ENCODE assay signal across 9 cellular contexts in the genomic region with DNA sequence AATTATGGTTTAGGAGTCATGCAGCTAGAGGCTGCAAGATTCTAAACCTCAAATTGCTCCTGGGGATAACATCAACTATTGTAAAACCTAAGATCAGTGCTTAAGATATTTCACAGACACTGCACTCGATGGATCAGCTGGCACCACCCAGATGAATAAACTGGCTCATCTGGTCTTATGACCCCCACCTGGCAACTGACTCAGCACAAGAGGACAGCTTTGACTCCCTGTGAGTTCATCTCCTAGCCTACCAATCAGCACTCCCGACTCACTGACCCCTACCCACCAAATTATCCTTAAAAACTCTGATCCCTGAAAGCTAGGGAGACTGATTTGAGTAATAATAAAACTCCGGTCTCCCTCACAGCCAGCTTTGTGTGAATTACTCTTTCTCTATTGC. TPM values are rescaled to one million over a fixed set of nuclear protein-coding genes. Genes with fewer than 3 reads are reported as not detected.
DNase-seq lines count a peak whose midpoint lies in the region; ATAC-seq and TF ChIP-seq lines count a peak whose summit lies in the region.
"Had no signal": no experiment of that assay in that cellular context is flagged by ENCODE, and none has a peak within 500 bp of the region (broad histone marks: within the 10 kb centered on the region; RNA-seq: fewer than 3 reads in every experiment).

No MANE protein-coding gene starts in this region.

- no peaks in the 10 kb centered on the region for H3K79me2 ChIP-seq in SK-N-SH (ENCODE audit: insufficient read depth)

- CTCF ChIA-PET in SK-N-SH (lab: Yijun Ruan, JAX) (interaction anchor here (1.0 to 2.5 kb wide), 10 partner anchors 8 to 948 kb away, joined by 3 to 9 read pairs (median 4); no protein-coding TSS in a partner anchor), T-cell (lab: Charles Lee) (interaction anchor here (0.9 to 1.1 kb wide), 2 partner anchors 9 to 24 kb away, joined by 3 to 5 read pairs; no protein-coding TSS in a partner anchor)

- no peak overlapping the region for H3K9ac ChIP-seq in SK-N-SH

- no peak for TF ChIP-seq RAD21 in SK-N-SH (IDR thresholded peaks at IDR 0.05; ENCODE audit: low read length)

- no peaks in the 10 kb centered on the region for H3F3A ChIP-seq in SK-N-SH (replicated peaks; ENCODE audit: insufficient read depth)

- TF ChIP-seq EP300 in SK-N-SH (IDR thresholded peaks at IDR 0.05; ENCODE audit: borderline replicate concordance in 1 of 2, low read depth in 1 of 2, low read length in 1 of 2) = no peak

- no peaks in the 10 kb centered on the region for H3K27me3 ChIP-seq in SK-N-SH (ENCODE audit: insufficient read depth)

- H3K4me3 ChIP-seq in SK-N-SH (ENCODE audit: low read depth in 2 of 2, low read length in 1 of 2) = peak overlapping the region; percentile 75 to 95
- no peak overlapping the region for H3K4me3 ChIP-seq in fibroblast of mammary gland (ENCODE audit: control insufficient read depth, low read depth, low read length)

- H3K36me3 Mint-ChIP-seq in T-cell = peaks cover 20% of the 10 kb centered on the region
- peaks cover 14% of the 10 kb centered on the region for H3K36me3 Mint-ChIP-seq in stimulated activated memory B cell treated with anti-CD40 and anti-IgM and Interleukin-4, amounts not matched to agents 10 μg/mL and 1 μg/mL and 100 μg/mL, for 72 hours

- H3K36me3 ChIP-seq in SK-N-SH (replicated peaks in 1 of 2; ENCODE audit: control insufficient read depth in 1 of 2, insufficient read depth in 2 of 2, low read length in 1 of 2) = peaks cover 7 to 11% of the 10 kb centered on the region in 2 experiments

- no peaks in the 10 kb centered on the region for H4K20me1 ChIP-seq in SK-N-SH (ENCODE audit: insufficient read depth)

- POLR2A ChIA-PET in SK-N-SH (lab: Yijun Ruan, JAX) = interaction anchor here (0.6 to 1.2 kb wide), 3 partner anchors 160 to 417 kb away, joined by 3 read pairs; a partner anchor contains a TSS
- POLR2A ChIA-PET in T-cell (lab: Charles Lee) = interaction anchor here (0.5 to 1.1 kb wide), 5 partner anchors 10 to 1040 kb away, joined by 3 to 5 read pairs (median 3); no protein-coding TSS in a partner anchor

- H3K27ac Mint-ChIP-seq in T-cell = peak overlapping the region; percentile 79 to 86
- H3K27ac Mint-ChIP-seq in stimulated activated memory B cell treated with anti-CD40 and anti-IgM and Interleukin-4, amounts not matched to agents 10 μg/mL and 1 μg/mL and 100 μg/mL, for 72 hours = peak overlapping the region; percentile 77

- H3K9me3 ChIP-seq in SK-N-SH = no peaks in the 10 kb centered on the region

- peaks cover 0 to 13% of the 10 kb centered on the region in 2 experiments; a peak in 2 of 4 replicates for H3K4me1 ChIP-seq in SK-N-SH (ENCODE audit: control insufficient read depth in 1 of 2, insufficient read depth in 2 of 2, low read depth in 1 of 2, low read length in 1 of 2)

- H3K27me3 Mint-ChIP-seq in T-cell = no peaks in the 10 kb centered on the region
- H3K27me3 Mint-ChIP-seq in stimulated activated memory B cell treated with anti-CD40 and anti-IgM and Interleukin-4, amounts not matched to agents 10 μg/mL and 1 μg/mL and 100 μg/mL, for 72 hours = no peaks in the 10 kb centered on the region

- ATAC-seq in SK-N-SH treated with all-trans-retinoic acid at 6 μM for 48 hours (no peak), T-cell (replicated peaks in 1 of 4) (no peak), GM21390 (IDR thresholded peaks at IDR 0.05; ENCODE audit: unreplicated experiment) (no peak), GM18907 (IDR thresholded peaks at IDR 0.05; ENCODE audit: unreplicated experiment) (no peak)
- no peak for ATAC-seq in stimulated activated memory B cell treated with anti-CD40 and anti-IgM and Interleukin-4, amounts not matched to agents 10 μg/mL and 1 μg/mL and 100 μg/mL, for 72 hours

- no peaks in the 10 kb centered on the region for H3K9me2 ChIP-seq in SK-N-SH

- WGBS in SK-N-SH (ENCODE audit: low lambda C conversion rate) = 89% methylated on average over 3 of the region's 3 CpGs

- peaks cover 46 to 49% (median 46%) of the 10 kb centered on the region in 3 donors for H3K4me1 Mint-ChIP-seq in T-cell
- H3K4me1 Mint-ChIP-seq in stimulated activated memory B cell treated with anti-CD40 and anti-IgM and Interleukin-4, amounts not matched to agents 10 μg/mL and 1 μg/mL and 100 μg/mL, for 72 hours = peaks cover 17% of the 10 kb centered on the region

- H3K27ac ChIP-seq in SK-N-SH (ENCODE audit: low read depth in 2 of 2, low read length in 1 of 2) = no peak overlapping the region

- H3K9me3 Mint-ChIP-seq in T-cell = peaks cover 0 to 5% (median 0%) of the 10 kb centered on the region in 3 donors
- no peaks in the 10 kb centered on the region for H3K9me3 Mint-ChIP-seq in stimulated activated memory B cell treated with anti-CD40 and anti-IgM and Interleukin-4, amounts not matched to agents 10 μg/mL and 1 μg/mL and 100 μg/mL, for 72 hours
- H3K9me3 Mint-ChIP-seq: dendritic cell treated with granulocyte-macrophage colony-stimulating factor and Interleukin-4, amounts not matched to agents 40 ng/mL and 50 ng/mL, for 4 days had no signal

- peak overlapping the region; percentile 78 to 85 (median 84) for H3K4me3 Mint-ChIP-seq in T-cell
- H3K4me3 Mint-ChIP-seq in stimulated activated memory B cell treated with anti-CD40 and anti-IgM and Interleukin-4, amounts not matched to agents 10 μg/mL and 1 μg/mL and 100 μg/mL, for 72 hours = peak overlapping the region; percentile 88

- TF ChIP-seq CTCF in SK-N-SH (IDR thresholded peaks at IDR 0.05) = no peak
- no peak for TF ChIP-seq CTCF in fibroblast of mammary gland (conservative IDR thresholded peaks at IDR 0.05; ENCODE audit: control insufficient read depth, insufficient read depth, low read depth, low read length)

- H2AFZ ChIP-seq in SK-N-SH (ENCODE audit: low read depth) = peak overlapping the region; percentile 95

- H3K4me2 ChIP-seq in SK-N-SH = peak overlapping the region; percentile 85

- no peak for DNase-seq in SK-N-SH
- no peak for DNase-seq in T-cell
- DNase-seq in fibroblast of mammary gland (ENCODE audit: low read depth) = peak; percentile 24
- DNase-seq in kidney glomerular epithelial cell (lab: John Stamatoyannopoulos, UW) = no peak

TF ChIP-seq in SK-N-SH, 30 proteins besides CTCF, POLR2A, EP300 and RAD21 (continues in another document):
- TF ChIP-seq SMC3 (IDR thresholded peaks at IDR 0.05; ENCODE audit: low read depth, low read length) = no peak
- TF ChIP-seq, protein P1, sequence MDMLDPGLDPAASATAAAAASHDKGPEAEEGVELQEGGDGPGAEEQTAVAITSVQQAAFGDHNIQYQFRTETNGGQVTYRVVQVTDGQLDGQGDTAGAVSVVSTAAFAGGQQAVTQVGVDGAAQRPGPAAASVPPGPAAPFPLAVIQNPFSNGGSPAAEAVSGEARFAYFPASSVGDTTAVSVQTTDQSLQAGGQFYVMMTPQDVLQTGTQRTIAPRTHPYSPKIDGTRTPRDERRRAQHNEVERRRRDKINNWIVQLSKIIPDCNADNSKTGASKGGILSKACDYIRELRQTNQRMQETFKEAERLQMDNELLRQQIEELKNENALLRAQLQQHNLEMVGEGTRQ (IDR thresholded peaks at IDR 0.05; ENCODE audit: borderline replicate concordance, low read depth, low read length) = no peak
- no peak for TF ChIP-seq YY1 (IDR thresholded peaks at IDR 0.05; ENCODE audit: low read depth)
- TF ChIP-seq POLR2AphosphoS5 (IDR thresholded peaks at IDR 0.05; ENCODE audit: low read depth, low read length) = no peak
- no peak for TF ChIP-seq MXI1 (IDR thresholded peaks at IDR 0.05; ENCODE audit: low read depth, low read length)
- TF ChIP-seq, protein P2, sequence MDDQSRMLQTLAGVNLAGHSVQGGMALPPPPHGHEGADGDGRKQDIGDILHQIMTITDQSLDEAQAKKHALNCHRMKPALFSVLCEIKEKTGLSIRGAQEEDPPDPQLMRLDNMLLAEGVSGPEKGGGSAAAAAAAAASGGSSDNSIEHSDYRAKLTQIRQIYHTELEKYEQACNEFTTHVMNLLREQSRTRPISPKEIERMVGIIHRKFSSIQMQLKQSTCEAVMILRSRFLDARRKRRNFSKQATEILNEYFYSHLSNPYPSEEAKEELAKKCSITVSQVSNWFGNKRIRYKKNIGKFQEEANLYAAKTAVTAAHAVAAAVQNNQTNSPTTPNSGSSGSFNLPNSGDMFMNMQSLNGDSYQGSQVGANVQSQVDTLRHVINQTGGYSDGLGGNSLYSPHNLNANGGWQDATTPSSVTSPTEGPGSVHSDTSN (IDR thresholded peaks at IDR 0.05) = no peak

TF ChIP-seq in SK-N-SH treated with all-trans-retinoic acid at 6 μM for 48 hours, 23 proteins besides CTCF, POLR2A, EP300 and RAD21:
- TF ChIP-seq ZNF565 (CRISPR knock-in tag; conservative IDR thresholded peaks at IDR 0.05; ENCODE audit: low read depth) (no peak), GLIS3 (CRISPR knock-in tag; IDR thresholded peaks at IDR 0.05) (no peak), ZFP30 (CRISPR knock-in tag; IDR thresholded peaks at IDR 0.05) (no peak), PPARA (CRISPR knock-in tag; IDR thresholded peaks at IDR 0.05; ENCODE audit: borderline replicate concordance) (no peak), ZNF8 (CRISPR knock-in tag; IDR thresholded peaks at IDR 0.05) (no peak)
- TF ChIP-seq, protein P3, sequence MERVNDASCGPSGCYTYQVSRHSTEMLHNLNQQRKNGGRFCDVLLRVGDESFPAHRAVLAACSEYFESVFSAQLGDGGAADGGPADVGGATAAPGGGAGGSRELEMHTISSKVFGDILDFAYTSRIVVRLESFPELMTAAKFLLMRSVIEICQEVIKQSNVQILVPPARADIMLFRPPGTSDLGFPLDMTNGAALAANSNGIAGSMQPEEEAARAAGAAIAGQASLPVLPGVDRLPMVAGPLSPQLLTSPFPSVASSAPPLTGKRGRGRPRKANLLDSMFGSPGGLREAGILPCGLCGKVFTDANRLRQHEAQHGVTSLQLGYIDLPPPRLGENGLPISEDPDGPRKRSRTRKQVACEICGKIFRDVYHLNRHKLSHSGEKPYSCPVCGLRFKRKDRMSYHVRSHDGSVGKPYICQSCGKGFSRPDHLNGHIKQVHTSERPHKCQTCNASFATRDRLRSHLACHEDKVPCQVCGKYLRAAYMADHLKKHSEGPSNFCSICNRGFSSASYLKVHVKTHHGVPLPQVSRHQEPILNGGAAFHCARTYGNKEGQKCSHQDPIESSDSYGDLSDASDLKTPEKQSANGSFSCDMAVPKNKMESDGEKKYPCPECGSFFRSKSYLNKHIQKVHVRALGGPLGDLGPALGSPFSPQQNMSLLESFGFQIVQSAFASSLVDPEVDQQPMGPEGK (CRISPR knock-in tag; IDR thresholded peaks at IDR 0.05; ENCODE audit: borderline replicate concordance) = no peak

RNA-seq across cellular contexts. Expression of a gene that starts 0.8 kb away (rescaled TPM):
- polyA plus RNA-seq in SK-N-SH (2012; rRNA removed) = 15.1 and 22.9 TPM in 2 replicates
- polyA plus RNA-seq in SK-N-SH (2012; cell fraction: cytosol; rRNA removed) = 11.5 and 13.1 TPM in 2 replicates
- polyA plus RNA-seq in SK-N-SH (2012; cell fraction: nucleus; rRNA removed) = 87.5 and 88.6 TPM in 2 replicates
- 10 to 100 TPM; 29.0 to 63.8 (median 45.2) TPM for total RNA-seq in T-cell
